Comparison of ENCODE assay signal across 2 cellular contexts in the genomic region with DNA sequence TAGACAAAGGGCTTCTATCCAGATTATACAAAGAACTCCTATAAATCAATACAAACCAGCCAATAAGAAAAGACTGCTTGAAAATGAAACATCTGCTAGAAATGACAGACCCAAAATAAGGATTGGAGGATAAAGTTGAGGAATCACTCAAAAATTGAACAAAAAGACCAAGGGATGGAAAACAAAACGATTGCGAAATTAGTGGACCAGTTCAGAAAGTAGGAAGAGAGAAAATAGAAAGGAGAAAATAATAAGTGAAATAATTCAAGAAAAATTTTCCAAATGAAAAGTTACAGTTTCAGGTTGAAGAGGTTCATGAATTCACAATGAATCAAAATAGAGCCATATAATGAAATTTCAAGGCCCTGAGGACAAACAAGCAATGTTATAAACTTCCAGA.
A peak's percentile ranks its signal among the peaks of the same experiment; 100 is the strongest.
TF ChIP-seq lines count a peak whose summit lies in the region.

No MANE protein-coding gene starts in this region.

TF ChIP-seq in IMR-90, 13 proteins besides CTCF, POLR2A, EP300 and RAD21 (continued from another document):
- TF ChIP-seq ELK1 (IDR thresholded peaks at IDR 0.05; ENCODE audit: borderline replicate concordance, low read depth, low read length): no peak

TF ChIP-seq in K562, 482 proteins besides CTCF, POLR2A, EP300 and RAD21:
- TF ChIP-seq, protein P1, sequence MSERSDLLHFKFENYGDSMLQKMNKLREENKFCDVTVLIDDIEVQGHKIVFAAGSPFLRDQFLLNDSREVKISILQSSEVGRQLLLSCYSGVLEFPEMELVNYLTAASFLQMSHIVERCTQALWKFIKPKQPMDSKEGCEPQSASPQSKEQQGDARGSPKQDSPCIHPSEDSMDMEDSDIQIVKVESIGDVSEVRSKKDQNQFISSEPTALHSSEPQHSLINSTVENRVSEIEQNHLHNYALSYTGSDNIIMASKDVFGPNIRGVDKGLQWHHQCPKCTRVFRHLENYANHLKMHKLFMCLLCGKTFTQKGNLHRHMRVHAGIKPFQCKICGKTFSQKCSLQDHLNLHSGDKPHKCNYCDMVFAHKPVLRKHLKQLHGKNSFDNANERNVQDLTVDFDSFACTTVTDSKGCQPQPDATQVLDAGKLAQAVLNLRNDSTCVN (CRISPR knock-in tag; IDR thresholded peaks at IDR 0.05): no peak
- TF ChIP-seq THAP7 (CRISPR knock-in tag; IDR thresholded peaks at IDR 0.05) (no peak), CEBPB (tag; IDR thresholded peaks at IDR 0.05) (0 out of 2 replicates have a peak, but pooled peaks have one; percentile 19)
TF ChIP-seq in K562: peak in this region for 1.
